Comparison of ENCODE assay signal across 8 cellular contexts in the genomic region with DNA sequence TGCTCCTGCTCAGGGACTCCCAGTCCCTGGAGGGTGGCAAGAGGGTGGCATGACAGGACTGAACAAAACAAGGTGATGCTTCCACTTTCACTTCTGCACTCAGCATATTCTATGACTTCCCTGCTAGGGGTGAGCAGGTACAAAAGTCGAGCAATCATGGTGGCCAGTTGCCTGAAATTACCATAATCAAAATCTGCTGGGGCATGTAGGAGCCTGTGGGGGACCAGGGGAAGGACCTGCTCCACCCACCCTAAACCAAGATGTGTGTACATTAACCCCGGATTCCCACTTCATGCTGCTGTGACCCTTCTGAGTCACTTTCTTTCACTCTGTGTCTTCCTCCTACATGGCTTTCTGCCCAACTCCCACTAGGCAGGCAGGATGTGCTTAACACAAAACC.
DNase-seq lines count a peak whose midpoint lies in the region; ATAC-seq, FAIRE-seq and TF ChIP-seq lines count a peak whose summit lies in the region.
"Had no signal": no experiment of that assay in that cellular context is flagged by ENCODE, and none has a peak within 500 bp of the region (broad histone marks: within the 10 kb centered on the region; RNA-seq: fewer than 3 reads in every experiment).

No MANE protein-coding gene starts in this region.

- TF ChIP-seq CTCF in HFFc6 (IDR thresholded peaks at IDR 0.05) (no peak), transverse colon (IDR thresholded peaks at IDR 0.05) (no peak)

- ATAC-seq in HG02642 (IDR thresholded peaks at IDR 0.05; ENCODE audit: poor library complexity, unreplicated experiment): peak; percentile 80

- 14 to 45% methylated on average over 1 to 2 of the region's 2 CpGs for WGBS in transverse colon (ENCODE audit: low coverage in 1 of 2), 2 donors

- in situ Hi-C loops in transverse colon (cut with MboI; ENCODE audit: low pct_ligation_motif_present in 1 of 4, low pct_unique_long_range_greater_than_20kb in 1 of 4, low sequenced_read_pairs in 3 of 4): loop anchor here in 1 of 4 donors (25.0 kb wide), 1 partner anchor 103 kb away; a partner anchor contains a TSS

- no peak for TF ChIP-seq EP300 in transverse colon (IDR thresholded peaks at IDR 0.05; ENCODE audit: low read depth)

- no peaks in the 10 kb centered on the region for H3K36me3 Mint-ChIP-seq in T-helper 1 cell treated with Interleukin-12 subunit alpha and Interleukin-12 subunit beta and Interleukin-4 antibody, amounts not matched to agents 30 μg/mL and 1 μg/mL, for 36 hours (ENCODE audit: low read depth)
- H3K36me3 Mint-ChIP-seq in HFFc6 (ENCODE audit: low read depth): no peaks in the 10 kb centered on the region

- H3K27ac Mint-ChIP-seq in T-helper 1 cell treated with Interleukin-12 subunit alpha and Interleukin-12 subunit beta and Interleukin-4 antibody, amounts not matched to agents 30 μg/mL and 1 μg/mL, for 36 hours: peak overlapping the region; percentile 1
- H3K27ac Mint-ChIP-seq in HFFc6: no peak overlapping the region
- H3K27ac Mint-ChIP-seq: nephron had no signal

- H3K4me1 ChIP-seq in transverse colon: no peaks in the 10 kb centered on the region

- H3K27ac ChIP-seq in transverse colon: no peak overlapping the region

- H3K4me1 Mint-ChIP-seq in T-helper 1 cell treated with Interleukin-12 subunit alpha and Interleukin-12 subunit beta and Interleukin-4 antibody, amounts not matched to agents 30 μg/mL and 1 μg/mL, for 36 hours (ENCODE audit: low read depth): no peaks in the 10 kb centered on the region
- no peaks in the 10 kb centered on the region for H3K4me1 Mint-ChIP-seq in HFFc6 (ENCODE audit: low read depth)
- H3K4me1 Mint-ChIP-seq: nephron had no signal

- intact Hi-C loops in transverse colon (cut with DNase I; ENCODE audit: low total_unique reads): no loop called here

- peak; percentile 85 for FAIRE-seq in GM19239 (lab: Jason Lieb, UNC)

- no peaks in the 10 kb centered on the region for H3K9me3 ChIP-seq in transverse colon

- DNase-seq in GM19239 (ENCODE audit: insufficient read length, low spot score) (peak; percentile 32), kidney glomerular epithelial cell (lab: John Stamatoyannopoulos, UW) (no peak), HFFc6 (no peak), transverse colon (no peak)
- DNase-seq in stimulated activated CD4-positive, alpha-beta T cell treated with anti-CD3 and anti-CD28 coated beads, Interleukin-2, amount 100 ng/mL, for 48 hours: peak; percentile 13 to 16

- H3K36me3 ChIP-seq in transverse colon: no peaks in the 10 kb centered on the region

- H3K27me3 ChIP-seq in transverse colon: no peaks in the 10 kb centered on the region

- peaks cover 5% of the 10 kb centered on the region for H3K27me3 Mint-ChIP-seq in T-helper 1 cell treated with Interleukin-12 subunit alpha and Interleukin-12 subunit beta and Interleukin-4 antibody, amounts not matched to agents 30 μg/mL and 1 μg/mL, for 36 hours (ENCODE audit: low read depth)
- peaks cover 9% of the 10 kb centered on the region for H3K27me3 Mint-ChIP-seq in HFFc6 (ENCODE audit: insufficient read depth)

- no peak overlapping the region for H3K4me3 Mint-ChIP-seq in T-helper 1 cell treated with Interleukin-12 subunit alpha and Interleukin-12 subunit beta and Interleukin-4 antibody, amounts not matched to agents 30 μg/mL and 1 μg/mL, for 36 hours
- no peak overlapping the region for H3K4me3 Mint-ChIP-seq in HFFc6
- H3K4me3 Mint-ChIP-seq: nephron had no signal

- no peak for TF ChIP-seq POLR2A in transverse colon (IDR thresholded peaks at IDR 0.05)

- H3K4me3 ChIP-seq in transverse colon: no peak overlapping the region

- no peaks in the 10 kb centered on the region for H3K9me3 Mint-ChIP-seq in T-helper 1 cell treated with Interleukin-12 subunit alpha and Interleukin-12 subunit beta and Interleukin-4 antibody, amounts not matched to agents 30 μg/mL and 1 μg/mL, for 36 hours
- no peaks in the 10 kb centered on the region for H3K9me3 Mint-ChIP-seq in HFFc6
- H3K9me3 Mint-ChIP-seq: nephron had no signal

Comparison
In these comparisons a context has a peak if more than half of its experiments do, and no peak if none do; other contexts are left out.
1. DNase-seq: peak in GM19239 (single experiment) and stimulated activated CD4-positive, alpha-beta T cell treated with anti-CD3 and anti-CD28 coated beads, Interleukin-2, amount 100 ng/mL, for 48 hours (2 of 2); none in kidney glomerular epithelial cell (single experiment), HFFc6 (single experiment) and transverse colon (single experiment).